In the genomic region with DNA sequence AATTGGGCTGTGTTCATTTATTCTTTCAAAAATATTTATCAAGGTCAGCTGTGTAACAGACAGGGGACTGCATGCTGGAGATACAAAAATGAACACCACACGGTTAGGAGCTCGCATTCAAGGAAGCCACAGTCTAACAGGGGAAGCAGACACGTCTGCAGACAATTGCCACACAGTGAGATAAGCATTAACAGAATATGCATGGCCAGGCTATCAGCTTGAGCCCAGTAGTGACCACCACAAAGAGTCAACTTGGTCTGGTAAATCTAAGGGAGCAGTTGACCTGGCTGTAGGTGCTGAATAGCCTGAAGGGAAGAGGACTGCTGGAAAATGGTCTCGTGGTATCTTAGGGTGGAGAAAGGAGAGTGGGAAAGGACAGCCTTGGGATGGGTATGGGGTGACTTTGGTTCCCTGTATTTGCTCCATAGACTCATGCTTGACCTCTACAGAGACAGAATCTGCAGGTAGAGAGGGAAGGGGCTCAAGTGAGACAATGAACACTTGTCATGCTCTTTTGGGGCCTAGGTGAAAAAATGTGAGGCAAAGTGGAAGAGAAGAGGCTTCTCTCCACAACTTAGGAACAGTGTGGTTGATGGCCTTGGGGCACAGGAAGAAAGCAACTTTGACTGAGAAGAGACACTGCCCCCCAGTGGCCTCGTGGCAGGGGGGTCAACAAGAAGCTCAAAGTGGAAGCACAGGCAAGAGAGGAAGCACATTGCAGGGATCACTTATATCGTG, we compare ENCODE assay signal across 8 cellular contexts. TPM values are rescaled to one million over a fixed set of nuclear protein-coding genes. Genes with fewer than 3 reads are reported as not detected.
DNase-seq lines count a peak whose midpoint lies in the region; ATAC-seq and TF ChIP-seq lines count a peak whose summit lies in the region.

No MANE protein-coding gene starts in this region.

- H3K4me3 Mint-ChIP-seq in endothelial cell (ENCODE audit: unreplicated experiment), result no peak overlapping the region
- H3K4me3 Mint-ChIP-seq in stimulated activated effector memory CD8-positive, alpha-beta T cell treated with anti-CD3 and anti-CD28 coated beads, Interleukin-12 subunit alpha, Interleukin-12 subunit beta, amount 100 ng/mL, for 72 hours, result no peak overlapping the region

- no peaks in the 10 kb centered on the region for H3K9me3 Mint-ChIP-seq in endothelial cell (ENCODE audit: unreplicated experiment)
- H3K9me3 Mint-ChIP-seq in stimulated activated effector memory CD8-positive, alpha-beta T cell treated with anti-CD3 and anti-CD28 coated beads, Interleukin-12 subunit alpha, Interleukin-12 subunit beta, amount 100 ng/mL, for 72 hours, result no peaks in the 10 kb centered on the region

- peak; percentile 72 for TF ChIP-seq CTCF in endothelial cell (IDR thresholded peaks at IDR 0.05; ENCODE audit: unreplicated experiment)

- H3K36me3 Mint-ChIP-seq in endothelial cell (ENCODE audit: low read depth, unreplicated experiment), result no peaks in the 10 kb centered on the region
- H3K36me3 Mint-ChIP-seq in stimulated activated effector memory CD8-positive, alpha-beta T cell treated with anti-CD3 and anti-CD28 coated beads, Interleukin-12 subunit alpha, Interleukin-12 subunit beta, amount 100 ng/mL, for 72 hours, result no peaks in the 10 kb centered on the region

- DNase-seq in AG08395 (ENCODE audit: low spot score) (peak; percentile 62), HT-29 (ENCODE audit: low spot score) (peak; percentile 76), NOMO-1 treated with DMSO at 0.1 percent for 48 hours (lab: John Stamatoyannopoulos, UW; ENCODE audit: unreplicated experiment) (peak; percentile 80), endothelial cell (ENCODE audit: low spot score) (peak; percentile 77), myocyte (ENCODE audit: low read depth) (peak; percentile 77)
- peak; percentile 88 for DNase-seq in activated CD8-positive, alpha-beta memory T cell treated with anti-CD3 and anti-CD28 coated beads for 24 hours
- peak; percentile 48 to 80 for DNase-seq in stimulated activated effector memory CD8-positive, alpha-beta T cell treated with anti-CD3 and anti-CD28 coated beads, Interleukin-12 subunit alpha, Interleukin-12 subunit beta, amount 100 ng/mL, for 72 hours (ENCODE audit: low spot score in 2 of 2)

- peaks cover 19% of the 10 kb centered on the region for H3K4me1 Mint-ChIP-seq in endothelial cell (ENCODE audit: unreplicated experiment)
- peaks cover 10% of the 10 kb centered on the region for H3K4me1 Mint-ChIP-seq in stimulated activated effector memory CD8-positive, alpha-beta T cell treated with anti-CD3 and anti-CD28 coated beads, Interleukin-12 subunit alpha, Interleukin-12 subunit beta, amount 100 ng/mL, for 72 hours

- H3K27me3 Mint-ChIP-seq in endothelial cell (ENCODE audit: unreplicated experiment), result no peaks in the 10 kb centered on the region

- ATAC-seq in GM18907 (IDR thresholded peaks at IDR 0.05; ENCODE audit: unreplicated experiment), result peak; percentile 70
- peak; percentile 83 for ATAC-seq in stimulated activated effector memory CD8-positive, alpha-beta T cell treated with anti-CD3 and anti-CD28 coated beads, Interleukin-12 subunit alpha, Interleukin-12 subunit beta, amount 100 ng/mL, for 72 hours

- H3K27ac Mint-ChIP-seq in endothelial cell (ENCODE audit: unreplicated experiment), result peak overlapping the region; percentile 32
- H3K27ac Mint-ChIP-seq in stimulated activated effector memory CD8-positive, alpha-beta T cell treated with anti-CD3 and anti-CD28 coated beads, Interleukin-12 subunit alpha, Interleukin-12 subunit beta, amount 100 ng/mL, for 72 hours, result no peak overlapping the region

RNA-seq across cellular contexts. Expression of gene NPL, which starts 7.6 kb away (rescaled TPM):
- 0.86 and 3.0 TPM in 2 replicates for total RNA-seq in HT-29 (2014; rRNA removed; shearing (Covaris generic))
- total RNA-seq in endothelial cell (ENCODE audit: unreplicated experiment) (4.8 TPM), myocyte (2.2 and 3.6 TPM in 2 replicates)
- polyA plus RNA-seq in myocyte (2012), result 1.3 TPM

RNA-seq across cellular contexts. Expression of gene DHX9, which starts 57.1 kb away (rescaled TPM):
- total RNA-seq in HT-29 (2014; rRNA removed; shearing (Covaris generic)), result 115 and 131 TPM in 2 replicates
- total RNA-seq in endothelial cell (ENCODE audit: unreplicated experiment) (182 TPM), myocyte (113 and 114 TPM in 2 replicates)
- polyA plus RNA-seq in myocyte (2012), result 64.0 TPM

Comparison
In these comparisons a context has a peak if more than half of its experiments do, and no peak if none do; other contexts are left out.
1. Peak in every context shown above with its lines: DNase-seq and ATAC-seq.